8 cellular contexts compared by ENCODE assay signal in the genomic region with DNA sequence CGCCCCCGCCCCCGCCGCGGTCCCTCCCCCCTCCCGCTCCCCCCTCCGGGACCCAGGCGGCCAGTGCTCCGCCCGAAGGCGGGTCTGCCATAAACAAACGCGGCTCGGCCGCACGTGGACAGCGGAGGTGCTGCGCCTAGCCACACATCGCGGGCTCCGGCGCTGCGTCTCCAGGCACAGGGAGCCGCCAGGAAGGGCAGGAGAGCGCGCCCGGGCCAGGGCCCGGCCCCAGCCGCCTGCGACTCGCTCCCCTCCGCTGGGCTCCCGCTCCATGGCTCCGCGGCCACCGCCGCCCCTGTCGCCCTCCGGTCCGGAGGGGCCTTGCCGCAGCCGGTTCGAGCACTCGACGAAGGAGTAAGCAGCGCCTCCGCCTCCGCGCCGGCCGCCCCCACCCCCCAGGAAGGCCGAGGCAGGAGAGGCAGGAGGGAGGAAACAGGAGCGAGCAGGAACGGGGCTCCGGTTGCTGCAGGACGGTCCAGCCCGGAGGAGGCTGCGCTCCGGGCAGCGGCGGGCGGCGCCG. TPM values are rescaled to one million over a fixed set of nuclear protein-coding genes. Genes with fewer than 3 reads are reported as not detected.
DNase-seq lines count a peak whose midpoint lies in the region; ATAC-seq and TF ChIP-seq lines count a peak whose summit lies in the region.

A gene with protein sequence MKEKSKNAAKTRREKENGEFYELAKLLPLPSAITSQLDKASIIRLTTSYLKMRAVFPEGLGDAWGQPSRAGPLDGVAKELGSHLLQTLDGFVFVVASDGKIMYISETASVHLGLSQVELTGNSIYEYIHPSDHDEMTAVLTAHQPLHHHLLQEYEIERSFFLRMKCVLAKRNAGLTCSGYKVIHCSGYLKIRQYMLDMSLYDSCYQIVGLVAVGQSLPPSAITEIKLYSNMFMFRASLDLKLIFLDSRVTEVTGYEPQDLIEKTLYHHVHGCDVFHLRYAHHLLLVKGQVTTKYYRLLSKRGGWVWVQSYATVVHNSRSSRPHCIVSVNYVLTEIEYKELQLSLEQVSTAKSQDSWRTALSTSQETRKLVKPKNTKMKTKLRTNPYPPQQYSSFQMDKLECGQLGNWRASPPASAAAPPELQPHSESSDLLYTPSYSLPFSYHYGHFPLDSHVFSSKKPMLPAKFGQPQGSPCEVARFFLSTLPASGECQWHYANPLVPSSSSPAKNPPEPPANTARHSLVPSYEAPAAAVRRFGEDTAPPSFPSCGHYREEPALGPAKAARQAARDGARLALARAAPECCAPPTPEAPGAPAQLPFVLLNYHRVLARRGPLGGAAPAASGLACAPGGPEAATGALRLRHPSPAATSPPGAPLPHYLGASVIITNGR (plus strand): TSS at position 90 of the 520 bp plus-strand sequence. CDS start 632 bp downstream, outside the sequence.

- no peaks in the 10 kb centered on the region for H3K36me3 ChIP-seq in RWPE2 (ENCODE audit: low read depth)

- no peaks in the 10 kb centered on the region for H3K36me3 Mint-ChIP-seq in activated T-cell treated with anti-CD3 and anti-CD28 coated beads, Interleukin-2, amount 50 U/mL, for 24 hours (ENCODE audit: low read depth)
- H3K36me3 Mint-ChIP-seq in stimulated activated effector memory CD8-positive, alpha-beta T cell treated with anti-CD3 and anti-CD28 coated beads, Interleukin-12 subunit alpha, Interleukin-12 subunit beta, amount 100 ng/mL, for 72 hours, result no peaks in the 10 kb centered on the region

- peak; percentile 53 for ATAC-seq in RWPE2 (ENCODE audit: low read depth)
- peak in 1 of 2 donors; percentile 42 for ATAC-seq in left cardiac atrium
- ATAC-seq in stimulated activated effector memory CD8-positive, alpha-beta T cell treated with anti-CD3 and anti-CD28 coated beads, Interleukin-12 subunit alpha, Interleukin-12 subunit beta, amount 100 ng/mL, for 72 hours, result no peak
- ATAC-seq in HG03439 (IDR thresholded peaks at IDR 0.05; ENCODE audit: unreplicated experiment), result no peak
- no peak for ATAC-seq in HG03045 (IDR thresholded peaks at IDR 0.05; ENCODE audit: unreplicated experiment)

- peak within 1 kb of the TSS; percentile 57 for H3K4me3 Mint-ChIP-seq in activated T-cell treated with anti-CD3 and anti-CD28 coated beads, Interleukin-2, amount 50 U/mL, for 24 hours
- H3K4me3 Mint-ChIP-seq in stimulated activated effector memory CD8-positive, alpha-beta T cell treated with anti-CD3 and anti-CD28 coated beads, Interleukin-12 subunit alpha, Interleukin-12 subunit beta, amount 100 ng/mL, for 72 hours, result peak within 1 kb of the TSS; percentile 46

- H3K4me1 Mint-ChIP-seq in activated T-cell treated with anti-CD3 and anti-CD28 coated beads, Interleukin-2, amount 50 U/mL, for 24 hours (ENCODE audit: low read depth), result peaks cover 21% of the 10 kb centered on the region
- peaks cover 12% of the 10 kb centered on the region for H3K4me1 Mint-ChIP-seq in stimulated activated effector memory CD8-positive, alpha-beta T cell treated with anti-CD3 and anti-CD28 coated beads, Interleukin-12 subunit alpha, Interleukin-12 subunit beta, amount 100 ng/mL, for 72 hours

- H3K27ac ChIP-seq in RWPE2 (ENCODE audit: poor library complexity, severe bottlenecking), result peak within 1 kb of the TSS; percentile 82

- no peak within 1 kb of the TSS for H3K27ac Mint-ChIP-seq in activated T-cell treated with anti-CD3 and anti-CD28 coated beads, Interleukin-2, amount 50 U/mL, for 24 hours
- no peak within 1 kb of the TSS for H3K27ac Mint-ChIP-seq in stimulated activated effector memory CD8-positive, alpha-beta T cell treated with anti-CD3 and anti-CD28 coated beads, Interleukin-12 subunit alpha, Interleukin-12 subunit beta, amount 100 ng/mL, for 72 hours

- no peak for DNase-seq in activated T-cell treated with anti-CD3 and anti-CD28 coated beads, Interleukin-2, amount 50 U/mL, for 24 hours
- no peak for DNase-seq in activated T-cell treated with anti-CD3 and anti-CD28 coated beads, Interleukin-2, amount 50 U/mL, for 1 hour
- DNase-seq in RWPE2 (ENCODE audit: low spot score) (peak; percentile 88), left cardiac atrium (peak; percentile 28), hippocampal formation (lab: John Stamatoyannopoulos, UW) (no peak)
- peak in 1 of 2 donors; percentile 50 for DNase-seq in stimulated activated effector memory CD8-positive, alpha-beta T cell treated with anti-CD3 and anti-CD28 coated beads, Interleukin-12 subunit alpha, Interleukin-12 subunit beta, amount 100 ng/mL, for 72 hours (ENCODE audit: low spot score in 2 of 2)

- H3K9me3 ChIP-seq in RWPE2 (ENCODE audit: severe bottlenecking), result no peaks in the 10 kb centered on the region

- no peak for TF ChIP-seq CTCF in RWPE2 (IDR thresholded peaks at IDR 0.05; ENCODE audit: poor library complexity, severe bottlenecking)

- no peaks in the 10 kb centered on the region for H3K27me3 ChIP-seq in RWPE2 (ENCODE audit: insufficient read depth, poor library complexity, severe bottlenecking)

- no peaks in the 10 kb centered on the region for H3K9me3 Mint-ChIP-seq in activated T-cell treated with anti-CD3 and anti-CD28 coated beads, Interleukin-2, amount 50 U/mL, for 24 hours
- H3K9me3 Mint-ChIP-seq in stimulated activated effector memory CD8-positive, alpha-beta T cell treated with anti-CD3 and anti-CD28 coated beads, Interleukin-12 subunit alpha, Interleukin-12 subunit beta, amount 100 ng/mL, for 72 hours, result no peaks in the 10 kb centered on the region

- H3K4me3 ChIP-seq in RWPE2 (ENCODE audit: severe bottlenecking), result peak within 1 kb of the TSS; percentile 93

- peaks cover 84% of the 10 kb centered on the region for H3K27me3 Mint-ChIP-seq in activated T-cell treated with anti-CD3 and anti-CD28 coated beads, Interleukin-2, amount 50 U/mL, for 24 hours

- H3K4me1 ChIP-seq in RWPE2 (ENCODE audit: insufficient read depth, poor library complexity, severe bottlenecking), result no peaks in the 10 kb centered on the region

- intact Hi-C loops in left cardiac atrium (cut with DNase I), result no loop called here

RNA-seq across cellular contexts. Expression of the gene that starts here (rescaled TPM):
- total RNA-seq in left cardiac atrium, result not detected

Comparison
In these comparisons a context has a peak if more than half of its experiments do, and no peak if none do; other contexts are left out.
1. Peak in DNase-seq in left cardiac atrium; RNA of the gene not detected or under 1 TPM.